Comparison of ENCODE assay signal across 20 cellular contexts in genomic region chr4:7676376-7676775, GRCh38.
"Had no signal": no experiment of that assay in that cellular context is flagged by ENCODE, and none has a peak within 500 bp of the region (broad histone marks: within the 10 kb centered on the region; RNA-seq: fewer than 3 reads in every experiment).

No MANE protein-coding gene starts in this region.

- H3K9me3 Mint-ChIP-seq: activated CD4-positive, alpha-beta T cell treated with anti-CD3 and anti-CD28 coated beads, Interleukin-2, amount 10 ng/mL, durations not matched to agents 7 days and 5 days; activated T-helper 1 cell treated with anti-CD3 and anti-CD28 coated beads, Interleukin-12 subunit alpha, Interleukin-12 subunit beta, Interleukin-2, Interleukin-4 antibody, amounts not matched to agents 30 ng/mL and 10 ng/mL and 1 ng/mL, durations not matched to agents 14 hours and 24 hours and 36 hours had no signal

- H3K4me1 Mint-ChIP-seq: activated CD4-positive, alpha-beta T cell treated with anti-CD3 and anti-CD28 coated beads, Interleukin-2, amount 10 ng/mL, durations not matched to agents 7 days and 5 days; activated naive CD8-positive, alpha-beta T cell treated with anti-CD3 and anti-CD28 coated beads, Interleukin-2, amount 50 U/mL, for 24 hours; memory B cell had no signal

- H3K27ac Mint-ChIP-seq: activated CD4-positive, alpha-beta T cell treated with anti-CD3 and anti-CD28 coated beads, Interleukin-2, amount 10 ng/mL, durations not matched to agents 7 days and 5 days; activated CD8-positive, alpha-beta T cell treated with anti-CD3 and anti-CD28 coated beads, Interleukin-2, amount 10 ng/mL, durations not matched to agents 7 days and 5 days; activated naive CD8-positive, alpha-beta T cell treated with anti-CD3 and anti-CD28 coated beads, Interleukin-2, amount 50 U/mL, for 24 hours; activated T-helper 1 cell treated with anti-CD3 and anti-CD28 coated beads, Interleukin-12 subunit alpha, Interleukin-12 subunit beta, Interleukin-2, Interleukin-4 antibody, amounts not matched to agents 30 ng/mL and 10 ng/mL and 1 ng/mL, durations not matched to agents 14 hours and 24 hours and 36 hours; memory B cell had no signal

- H3K4me1 ChIP-seq: pancreas, psoas muscle, right atrium auricular region, upper lobe of right lung had no signal

- H3K4me3 ChIP-seq: mucosa of descending colon, pancreas, psoas muscle, right atrium auricular region, upper lobe of right lung had no signal

- DNase-seq: activated CD4-positive, alpha-beta T cell treated with anti-CD3 and anti-CD28 coated beads, Interleukin-2, amount 10 ng/mL, durations not matched to agents 7 days and 5 days; activated CD8-positive, alpha-beta T cell treated with anti-CD3 and anti-CD28 coated beads, Interleukin-2, amount 10 ng/mL, durations not matched to agents 7 days and 5 days; activated gamma-delta T cell; activated naive CD4-positive, alpha-beta T cell treated with anti-CD3 and anti-CD28 coated beads, Interleukin-2, amount 50 U/mL, for 16 hours; activated naive CD8-positive, alpha-beta T cell treated with anti-CD3 and anti-CD28 coated beads, Interleukin-2, amount 50 U/mL, for 24 hours; effector memory CD4-positive, alpha-beta T cell; foreskin melanocyte; hippocampal formation; left cardiac atrium; stimulated activated CD4-positive, alpha-beta T cell treated with anti-CD3 and anti-CD28 coated beads, Interleukin-4, amount 100 ng/mL, for 24 hours; stimulated activated naive CD8-positive, alpha-beta T cell treated with anti-CD3 and anti-CD28 coated beads, Interleukin-15, Interleukin-2, amounts not matched to agents 100 U/mL and 50 U/mL, for 24 hours; SW 1271; upper lobe of right lung had no signal

- H3K9me3 ChIP-seq: mucosa of descending colon, pancreas, psoas muscle, upper lobe of right lung had no signal

- H3K36me3 ChIP-seq: pancreas, right atrium auricular region, upper lobe of right lung had no signal

- H3K36me3 Mint-ChIP-seq: memory B cell had no signal

- H3K27ac ChIP-seq: pancreas, psoas muscle, right atrium auricular region, upper lobe of right lung had no signal

- H3K27me3 ChIP-seq: right atrium auricular region had no signal

- H3K4me3 Mint-ChIP-seq: activated CD4-positive, alpha-beta T cell treated with anti-CD3 and anti-CD28 coated beads, Interleukin-2, amount 10 ng/mL, durations not matched to agents 7 days and 5 days; activated CD8-positive, alpha-beta T cell treated with anti-CD3 and anti-CD28 coated beads, Interleukin-2, amount 10 ng/mL, durations not matched to agents 7 days and 5 days; activated naive CD8-positive, alpha-beta T cell treated with anti-CD3 and anti-CD28 coated beads, Interleukin-2, amount 50 U/mL, for 24 hours; activated T-helper 1 cell treated with anti-CD3 and anti-CD28 coated beads, Interleukin-12 subunit alpha, Interleukin-12 subunit beta, Interleukin-2, Interleukin-4 antibody, amounts not matched to agents 30 ng/mL and 10 ng/mL and 1 ng/mL, durations not matched to agents 14 hours and 24 hours and 36 hours; memory B cell had no signal

- ATAC-seq: activated CD8-positive, alpha-beta T cell treated with anti-CD3 and anti-CD28 coated beads, Interleukin-2, amount 10 ng/mL, durations not matched to agents 7 days and 5 days; activated naive CD8-positive, alpha-beta T cell treated with anti-CD3 and anti-CD28 coated beads, Interleukin-2, amount 50 U/mL, for 24 hours; esophagus mucosa; mucosa of descending colon; pancreas; psoas muscle; stimulated activated naive CD8-positive, alpha-beta T cell treated with anti-CD3 and anti-CD28 coated beads, Interleukin-15, Interleukin-2, amounts not matched to agents 100 U/mL and 50 U/mL, for 24 hours; upper lobe of right lung had no signal
